Comparison of ENCODE assay signal across 8 cellular contexts in the genomic region with DNA sequence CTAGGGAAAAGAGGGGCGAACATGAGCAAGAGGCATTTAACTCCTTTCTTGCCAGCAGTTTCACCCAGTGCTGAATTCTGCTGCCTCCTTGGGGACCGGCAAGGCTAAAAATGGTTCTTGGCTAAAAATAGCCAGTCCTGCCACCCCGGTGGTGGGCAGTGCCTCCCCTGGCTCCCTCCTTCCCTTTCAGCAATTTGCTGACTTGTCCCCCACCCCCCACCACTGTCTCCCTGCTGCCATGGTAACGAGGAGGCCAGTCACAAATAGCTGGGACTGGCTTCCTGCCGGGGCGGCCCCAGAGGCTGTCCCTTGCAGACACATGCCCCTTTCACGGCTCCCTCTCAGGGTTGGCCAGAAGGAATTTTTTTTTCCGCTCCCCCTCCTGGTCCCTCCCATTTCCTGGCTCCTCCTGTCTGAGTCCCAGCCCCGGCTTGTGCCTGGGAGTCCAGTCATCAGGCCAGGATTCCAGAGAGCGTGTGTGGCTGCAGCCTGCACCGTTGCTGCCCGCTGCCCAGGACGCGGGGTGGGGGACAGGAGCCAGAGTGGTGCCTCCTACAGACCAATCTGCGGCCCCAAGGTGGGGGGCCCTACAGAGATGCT.
DNase-seq lines count a peak whose midpoint lies in the region; ATAC-seq and TF ChIP-seq lines count a peak whose summit lies in the region.

No MANE protein-coding gene starts in this region.

- H3K36me3 Mint-ChIP-seq in activated CD4-positive, alpha-beta T cell treated with anti-CD3 and anti-CD28 coated beads for 36 hours (ENCODE audit: low read depth): peaks cover 35% of the 10 kb centered on the region
- peaks cover 59 to 80% of the 10 kb centered on the region in 2 donors for H3K36me3 Mint-ChIP-seq in CD14-positive monocyte

- DNase-seq in activated CD4-positive, alpha-beta T cell treated with anti-CD3 and anti-CD28 coated beads for 36 hours: peak; percentile 38
- DNase-seq in activated CD4-positive, alpha-beta T cell treated with anti-CD3 and anti-CD28 coated beads, Interleukin-2, amount 50 U/mL, for 1 hour: no peak
- peak; percentile 98 for DNase-seq in RKO (ENCODE audit: low spot score)
- peak; percentile 92 for DNase-seq in left lobe of liver (ENCODE audit: low spot score)
- DNase-seq in CD14-positive monocyte (ENCODE audit: low spot score): no peak

- H3K27me3 Mint-ChIP-seq in activated CD4-positive, alpha-beta T cell treated with anti-CD3 and anti-CD28 coated beads for 36 hours: no peaks in the 10 kb centered on the region
- H3K27me3 Mint-ChIP-seq in CD14-positive monocyte (ENCODE audit: low read depth in 3 of 3): no peaks in the 10 kb centered on the region

- ATAC-seq in activated CD4-positive, alpha-beta T cell treated with anti-CD3 and anti-CD28 coated beads for 36 hours: peak; percentile 30
- peak; percentile 66 for ATAC-seq in HG02938 (IDR thresholded peaks at IDR 0.05; ENCODE audit: unreplicated experiment)
- peak; percentile 84 for ATAC-seq in left lobe of liver

- H3K9me3 Mint-ChIP-seq in activated CD4-positive, alpha-beta T cell treated with anti-CD3 and anti-CD28 coated beads for 36 hours (ENCODE audit: low read depth): no peaks in the 10 kb centered on the region
- H3K9me3 Mint-ChIP-seq in CD14-positive monocyte: no peaks in the 10 kb centered on the region

- peak overlapping the region; percentile 81 for H3K27ac Mint-ChIP-seq in activated CD4-positive, alpha-beta T cell treated with anti-CD3 and anti-CD28 coated beads for 36 hours
- peak overlapping the region in 3 of 7 donors; percentile 12 to 53 (median 18) for H3K27ac Mint-ChIP-seq in CD14-positive monocyte

- CTCF ChIA-PET in activated CD4-positive, alpha-beta T cell treated with anti-CD3 and anti-CD28 coated beads for 36 hours (lab: Charles Lee): interaction anchor here (0.6 to 15.9 kb wide), 12 partner anchors 12 to 319 kb away, joined by 3 to 502 read pairs (median 6); partner anchors contain the start of genes CDC26 and PRPF4

- no peaks in the 10 kb centered on the region for H3K27me3 ChIP-seq in duodenal mucosa (ENCODE audit: control insufficient read depth in 1 of 2, insufficient read depth in 2 of 2, low read length in 2 of 2)
- no peaks in the 10 kb centered on the region for H3K27me3 ChIP-seq in stomach smooth muscle (ENCODE audit: control insufficient read depth in 1 of 2, insufficient read depth in 2 of 2, low read length in 2 of 2)

- no peak for TF ChIP-seq CTCF in CD14-positive monocyte (IDR thresholded peaks at IDR 0.05)

- H3K9ac ChIP-seq in duodenal mucosa (ENCODE audit: low read depth in 1 of 2, low read length in 2 of 2) (peak overlapping the region in 1 of 2 donors; percentile 55), stomach smooth muscle (ENCODE audit: low read length in 2 of 2) (peak overlapping the region; percentile 80 to 81)

- H3K4me3 ChIP-seq in duodenal mucosa (ENCODE audit: low read depth in 1 of 2, low read length in 2 of 2) (peak overlapping the region; percentile 38 to 55), stomach smooth muscle (ENCODE audit: low read length in 2 of 2) (peak overlapping the region; percentile 68 to 88)

- H3K4me1 Mint-ChIP-seq in activated CD4-positive, alpha-beta T cell treated with anti-CD3 and anti-CD28 coated beads for 36 hours: peaks cover 32% of the 10 kb centered on the region
- peaks cover 35% of the 10 kb centered on the region for H3K4me1 Mint-ChIP-seq in CD14-positive monocyte

- H3K4me1 ChIP-seq in duodenal mucosa (ENCODE audit: control insufficient read depth in 1 of 2, insufficient read depth in 2 of 2, low read length in 2 of 2) (peaks cover 4 to 8% of the 10 kb centered on the region in 2 donors), stomach smooth muscle (ENCODE audit: control insufficient read depth, insufficient read depth, low read length) (peaks cover 70% of the 10 kb centered on the region)

- POLR2A ChIA-PET in activated CD4-positive, alpha-beta T cell treated with anti-CD3 and anti-CD28 coated beads for 36 hours (lab: Charles Lee): interaction anchor here (0.5 kb wide), 1 partner anchor 355 kb away, joined by 3 read pairs; no protein-coding TSS in a partner anchor

- no peaks in the 10 kb centered on the region for H3K9me3 ChIP-seq in duodenal mucosa (ENCODE audit: control insufficient read depth in 1 of 2, low read length in 2 of 2)
- H3K9me3 ChIP-seq in stomach smooth muscle (ENCODE audit: control insufficient read depth in 2 of 2, low read length in 2 of 2): no peaks in the 10 kb centered on the region

- H3K36me3 ChIP-seq in duodenal mucosa (ENCODE audit: control insufficient read depth in 1 of 2, insufficient read depth in 2 of 2, low read length in 2 of 2) (peaks cover 25 to 34% of the 10 kb centered on the region in 2 donors), stomach smooth muscle (ENCODE audit: control insufficient read depth in 2 of 2, insufficient read depth in 2 of 2, low read length in 2 of 2) (peaks cover 18 to 19% of the 10 kb centered on the region in 2 donors)

- H3K27ac ChIP-seq in duodenal mucosa (ENCODE audit: low read depth, low read length) (peak overlapping the region; percentile 62), stomach smooth muscle (ENCODE audit: low read length) (peak overlapping the region; percentile 73)

- intact Hi-C loops in activated CD4-positive, alpha-beta T cell treated with anti-CD3 and anti-CD28 coated beads for 36 hours (cut with DNase I, micrococcal nuclease): no loop called here
- intact Hi-C loops in CD14-positive monocyte (cut with micrococcal nuclease): loop anchor here (5.0 kb wide), 2 partner anchors 64 to 316 kb away; partner anchors contain the start of genes CDC26 (in 1 of the 2) and PRPF4 (in 1 of the 2)

- H3K4me3 Mint-ChIP-seq in activated CD4-positive, alpha-beta T cell treated with anti-CD3 and anti-CD28 coated beads for 36 hours: no peak overlapping the region
- H3K4me3 Mint-ChIP-seq in CD14-positive monocyte: no peak overlapping the region

Comparison
In these comparisons a context has a peak if more than half of its experiments do, and no peak if none do; other contexts are left out.
1. DNase-seq: peak in activated CD4-positive, alpha-beta T cell treated with anti-CD3 and anti-CD28 coated beads for 36 hours (single experiment), RKO (single experiment) and left lobe of liver (single experiment); none in activated CD4-positive, alpha-beta T cell treated with anti-CD3 and anti-CD28 coated beads, Interleukin-2, amount 50 U/mL, for 1 hour (single experiment) and CD14-positive monocyte (single experiment).
2. ATAC-seq: peak in every context shown above with its lines; median percentile 84 in left lobe of liver; 66 in HG02938; 30 in activated CD4-positive, alpha-beta T cell treated with anti-CD3 and anti-CD28 coated beads for 36 hours.
3. intact Hi-C loops: an anchor here in CD14-positive monocyte (5.0 kb wide); none called in activated CD4-positive, alpha-beta T cell treated with anti-CD3 and anti-CD28 coated beads for 36 hours.